Comparison of ENCODE assay signal across 11 cellular contexts in genomic region chr9:106885451-106885850, GRCh38. TPM values are rescaled to one million over a fixed set of nuclear protein-coding genes. Genes with fewer than 3 reads are reported as not detected.
DNase-seq lines count a peak whose midpoint lies in the region; ATAC-seq and TF ChIP-seq lines count a peak whose summit lies in the region.
"Had no signal": no experiment of that assay in that cellular context is flagged by ENCODE, and none has a peak within 500 bp of the region (broad histone marks: within the 10 kb centered on the region; RNA-seq: fewer than 3 reads in every experiment).

No MANE protein-coding gene starts in this region.

- no TSS peak for BruUV-seq in HCT116 (replicated peaks; lab: Mats Ljungman, UMichigan)

- ATAC-seq in HCT116 (no peak; the same call in 1 of the 2 replicates), right cardiac atrium (no peak)

- H4K20me1 ChIP-seq in HCT116 (ENCODE audit: insufficient read depth) (no peaks in the 10 kb centered on the region), smooth muscle cell (ENCODE audit: low read depth) (peaks cover 81% of the 10 kb centered on the region)

- no peak for TF ChIP-seq POLR2A in HCT116 (IDR thresholded peaks at IDR 0.05; ENCODE audit: borderline replicate concordance, extremely low read depth, insufficient read depth, insufficient read length)

- H3K27ac ChIP-seq in HCT116 (ENCODE audit: low read depth, low read length): no peak overlapping the region
- peak overlapping the region; percentile 17 for H3K27ac ChIP-seq in right cardiac atrium (ENCODE audit: low read length)
- peak overlapping the region; percentile 66 for H3K27ac ChIP-seq in smooth muscle cell (ENCODE audit: low read depth)

- TF ChIP-seq CTCF in HCT116 (IDR thresholded peaks at IDR 0.05 in 2 of 3, conservative IDR thresholded peaks at IDR 0.05 in 1 of 3; ENCODE audit: borderline replicate concordance in 1 of 3, insufficient read depth in 1 of 3, low read depth in 2 of 3, low read length in 2 of 3) (no peak), smooth muscle cell (IDR thresholded peaks at IDR 0.05; ENCODE audit: borderline replicate concordance, insufficient read depth, poor library complexity, severe bottlenecking) (no peak)

- CTCF ChIA-PET in HCT116 (lab: Charles Lee): no interaction called here

- H3K4me3 ChIP-seq in HCT116 (replicated peaks in 1 of 2; ENCODE audit: low read depth in 1 of 2, low read length in 2 of 2) (no peak overlapping the region), adipocyte (ENCODE audit: low read length) (no peak overlapping the region), right cardiac atrium (ENCODE audit: low read length) (no peak overlapping the region), smooth muscle cell (no peak overlapping the region)

- H3K27me3 ChIP-seq in HCT116 (ENCODE audit: insufficient read depth, low read length): no peaks in the 10 kb centered on the region
- H3K27me3 ChIP-seq in adipocyte (replicated peaks; ENCODE audit: control insufficient read depth, insufficient read depth, low read length): no peaks in the 10 kb centered on the region
- H3K27me3 ChIP-seq in right cardiac atrium (ENCODE audit: control insufficient read depth, insufficient read depth): no peaks in the 10 kb centered on the region
- H3K27me3 ChIP-seq in smooth muscle cell (ENCODE audit: low read depth): no peaks in the 10 kb centered on the region

- H3F3A ChIP-seq in smooth muscle cell (ENCODE audit: low read depth): peaks cover 13% of the 10 kb centered on the region

- RAD21 ChIA-PET in HCT116 (lab: Charles Lee; ENCODE audit: low non-redundant PET in 1 of 2, low total read pairs in 2 of 2, uncharacterized antibody in 2 of 2, unreplicated experiment in 2 of 2): no interaction called here

- WGBS in right cardiac atrium: 59% methylated on average over 2 of the region's 2 CpGs
- WGBS in smooth muscle cell (ENCODE audit: low lambda C conversion rate): 21% methylated on average over 2 of the region's 2 CpGs

- TF ChIP-seq RAD21 in HCT116 (IDR thresholded peaks at IDR 0.05; ENCODE audit: low read depth): no peak

- intact Hi-C loops in HCT116 (cut with micrococcal nuclease) (no loop called here), right cardiac atrium (cut with DNase I) (no loop called here)

- DNase-seq in HCT116 (ENCODE audit: low read depth, low spot score) (no peak), adipocyte (ENCODE audit: low read depth) (peak; percentile 24), right cardiac atrium (no peak), smooth muscle cell (lab: John Stamatoyannopoulos, UW; ENCODE audit: unreplicated experiment) (no peak), amniotic stem cell (lab: John Stamatoyannopoulos, UW) (no peak), NCI-H2227 treated with DMSO at 0.1 percent for 48 hours (lab: John Stamatoyannopoulos, UW) (no peak)
- DNase-seq in stimulated activated CD4-positive, alpha-beta T cell treated with anti-CD3 and anti-CD28 coated beads, Interleukin-4, amount 100 ng/mL, for 24 hours: no peak
- DNase-seq in central memory CD4-positive, alpha-beta T cell: no peak
- DNase-seq: glutamatergic neuron, MM.1S, NCI-H526 had no signal

- H3K4me2 ChIP-seq in HCT116 (ENCODE audit: low read length) (0 out of 2 replicates have a peak overlapping the region, but pooled peaks have one; percentile 10), smooth muscle cell (peak overlapping the region; percentile 43)

- POLR2A ChIA-PET in HCT116 (lab: Charles Lee): no interaction called here

- no peak overlapping the region for H3K9ac ChIP-seq in HCT116 (ENCODE audit: low read length)
- no peak overlapping the region for H3K9ac ChIP-seq in adipocyte (ENCODE audit: low read length)
- no peak overlapping the region for H3K9ac ChIP-seq in smooth muscle cell (ENCODE audit: low read depth)

- no peaks in the 10 kb centered on the region for H3K9me2 ChIP-seq in HCT116 (ENCODE audit: insufficient read depth)

- H3K79me2 ChIP-seq in HCT116 (ENCODE audit: insufficient read depth, low read length) (no peaks in the 10 kb centered on the region; the same call in 1 of the 2 replicates), smooth muscle cell (ENCODE audit: low read depth) (peaks cover 98% of the 10 kb centered on the region)

- H2AFZ ChIP-seq in HCT116 (ENCODE audit: low read depth, low read length, poor library complexity, severe bottlenecking) (no peak overlapping the region), smooth muscle cell (ENCODE audit: low read depth) (no peak overlapping the region)

- H3K9me3 ChIP-seq in HCT116 (ENCODE audit: control insufficient read depth in 1 of 2, insufficient read depth in 1 of 2, low read depth in 1 of 2, low read length in 2 of 2): no peaks in the 10 kb centered on the region
- no peaks in the 10 kb centered on the region for H3K9me3 ChIP-seq in adipocyte (ENCODE audit: control insufficient read depth, low read length)
- no peaks in the 10 kb centered on the region for H3K9me3 ChIP-seq in right cardiac atrium (ENCODE audit: control insufficient read depth, low read length)
- no peaks in the 10 kb centered on the region for H3K9me3 ChIP-seq in smooth muscle cell (replicated peaks; ENCODE audit: low read depth)

- peaks cover 0 to 9% of the 10 kb centered on the region in 2 experiments; a peak in 2 of 4 replicates for H3K4me1 ChIP-seq in HCT116 (ENCODE audit: control insufficient read depth in 1 of 2, insufficient read depth in 2 of 2, low read length in 2 of 2)
- H3K4me1 ChIP-seq in adipocyte (ENCODE audit: control insufficient read depth, insufficient read depth, low read length): peaks cover 31% of the 10 kb centered on the region
- peaks cover 9% of the 10 kb centered on the region for H3K4me1 ChIP-seq in right cardiac atrium (ENCODE audit: control insufficient read depth, insufficient read depth, low read length)
- H3K4me1 ChIP-seq in smooth muscle cell (ENCODE audit: low read depth): peaks cover 31% of the 10 kb centered on the region

- H3K36me3 ChIP-seq in HCT116 (ENCODE audit: control insufficient read depth in 1 of 2, insufficient read depth in 2 of 2, low read length in 2 of 2) (no peaks in the 10 kb centered on the region), adipocyte (ENCODE audit: control insufficient read depth, insufficient read depth, low read length, severe bottlenecking) (no peaks in the 10 kb centered on the region), smooth muscle cell (ENCODE audit: low read depth) (no peaks in the 10 kb centered on the region)

TF ChIP-seq in HCT116, 20 proteins besides CTCF, POLR2A, EP300 and RAD21:
- TF ChIP-seq FOSL1 (IDR thresholded peaks at IDR 0.05; ENCODE audit: low read depth) (0 out of 2 replicates have a peak, but pooled peaks have one; percentile 8), POLR2AphosphoS5 (IDR thresholded peaks at IDR 0.05; ENCODE audit: low read depth, low read length) (no peak)

RNA-seq across cellular contexts. Expression of gene ZNF462, which starts 22.5 kb away (rescaled TPM):
- total RNA-seq in HCT116 (2021; ENCODE audit: unreplicated experiment) (18.1 TPM), right cardiac atrium (10 to 100 TPM; 29.0 to 34.6 (median 31.8) TPM), smooth muscle cell (29.9 and 32.2 TPM in 2 replicates)
- 4.2 and 4.5 TPM in 2 replicates for polyA plus RNA-seq in HCT116 (2012)
- polyA plus RNA-seq in right cardiac atrium (5.2 TPM), smooth muscle cell (9.1 and 9.3 TPM in 2 replicates)
